In the genomic region with DNA sequence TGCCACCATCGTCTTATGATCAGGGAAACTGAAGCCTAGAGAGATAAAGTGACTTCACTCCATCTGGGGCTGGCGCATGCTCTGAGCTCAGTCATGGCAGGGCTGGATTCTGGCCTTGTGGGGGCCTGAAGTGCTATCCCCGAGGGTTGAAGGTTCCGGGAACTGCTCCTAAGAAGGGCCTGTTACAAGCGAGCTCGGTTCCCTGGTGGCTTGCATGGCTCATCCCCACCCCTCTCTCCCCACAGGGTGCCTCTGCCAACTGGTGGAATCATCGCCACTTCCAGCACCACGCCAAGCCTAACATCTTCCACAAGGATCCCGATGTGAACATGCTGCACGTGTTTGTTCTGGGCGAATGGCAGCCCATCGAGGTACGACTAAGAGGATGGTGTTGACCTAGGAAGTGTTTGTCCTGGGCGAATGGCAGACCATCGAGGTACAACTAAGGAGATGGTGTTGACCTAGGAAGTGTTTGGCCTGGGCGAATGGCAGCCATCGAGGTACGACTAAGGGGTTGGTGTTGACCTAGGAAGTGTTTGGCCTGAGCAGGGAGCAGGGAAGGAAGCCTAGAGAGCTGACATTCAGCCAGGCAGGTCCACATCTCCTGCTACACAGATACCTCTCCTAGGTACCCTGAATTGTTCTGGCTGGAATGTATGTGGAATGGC, we compare ENCODE assay signal across 24 cellular contexts. TPM values are rescaled to one million over a fixed set of nuclear protein-coding genes. Genes with fewer than 3 reads are reported as not detected.
A peak's percentile ranks its signal among the peaks of the same experiment; 100 is the strongest.
DNase-seq lines count a peak whose midpoint lies in the region; ATAC-seq, FAIRE-seq and TF ChIP-seq lines count a peak whose summit lies in the region.
"Had no signal": no experiment of that assay in that cellular context is flagged by ENCODE, and none has a peak within 500 bp of the region (broad histone marks: within the 10 kb centered on the region; RNA-seq: fewer than 3 reads in every experiment).

No MANE protein-coding gene starts in this region.

- CTCF ChIA-PET in IMR-90 (lab: Yijun Ruan, JAX) (no interaction called here), GM12878 (lab: Yijun Ruan, JAX) (interaction anchor here (0.6 to 1.0 kb wide), 3 partner anchors 51 to 497 kb away, joined by 3 read pairs; no protein-coding TSS in a partner anchor)

- intact Hi-C loops in IMR-90 (cut with micrococcal nuclease) (no loop called here), GM12878 (cut with micrococcal nuclease; ENCODE audit: unreplicated experiment) (no loop called here), prostate gland (cut with DNase I) (no loop called here)

- H3K9me3 Mint-ChIP-seq in nephron progenitor cell: no peaks in the 10 kb centered on the region
- H3K9me3 Mint-ChIP-seq: CD4-positive, alpha-beta memory T cell; HFFc6; IgD-negative memory B cell had no signal

- no peaks in the 10 kb centered on the region for H3K79me1 ChIP-seq in IMR-90 (ENCODE audit: low read depth in 1 of 2, low read length in 2 of 2)

- H3K79me2 ChIP-seq in GM12878 (ENCODE audit: control insufficient read depth, insufficient read depth, low read length): no peaks in the 10 kb centered on the region

- H3K27ac Mint-ChIP-seq in nephron progenitor cell: peak overlapping the region; percentile 90
- H3K27ac Mint-ChIP-seq: HFFc6 had no signal

- H3K4me3 Mint-ChIP-seq in nephron progenitor cell: no peak overlapping the region
- H3K4me3 Mint-ChIP-seq: CD4-positive, alpha-beta memory T cell; HFFc6; IgD-negative memory B cell had no signal

- H3K36me3 ChIP-seq in IMR-90 (ENCODE audit: control insufficient read depth, insufficient read depth, low read length) (peaks cover 49% of the 10 kb centered on the region), GM12878 (ENCODE audit: control insufficient read depth in 2 of 2, insufficient read depth in 2 of 2, low read length in 1 of 2) (peaks cover 14 to 41% of the 10 kb centered on the region in 2 experiments), prostate gland (peaks cover 0 to 7% of the 10 kb centered on the region in 2 donors)

- H2BK5ac ChIP-seq in IMR-90 (ENCODE audit: low read depth, low read length, poor library complexity, severe bottlenecking): no peak overlapping the region

- no peak overlapping the region for H2AK5ac ChIP-seq in IMR-90 (ENCODE audit: low read depth, low read length)

- BruUV-seq in IMR-90 (replicated peaks; lab: Mats Ljungman, UMichigan) (no TSS peak), GM12878 (replicated peaks; lab: Mats Ljungman, UMichigan) (TSS peak; percentile 29)

- 0 out of 2 replicates have a peak, but pooled peaks cover 3% of the 10 kb centered on the region for H3K9me1 ChIP-seq in IMR-90 (ENCODE audit: insufficient read depth, low read length)

- H4K91ac ChIP-seq in IMR-90 (ENCODE audit: insufficient read depth, low read depth, low read length): no peak overlapping the region

- H3K4ac ChIP-seq in IMR-90 (ENCODE audit: low read depth, low read length): no peak overlapping the region

- H3K4me3 ChIP-seq in IMR-90 (ENCODE audit: insufficient read depth, low read depth, low read length): no peak overlapping the region
- H3K4me3 ChIP-seq in GM12878: no peak overlapping the region
- H3K4me3 ChIP-seq in prostate gland: no peak overlapping the region
- H3K4me3 ChIP-seq: BLaER1, GM23248 had no signal

- WGBS in IMR-90 (ENCODE audit: extremely low coverage in 2 of 2, insufficient read length in 1 of 2), 2 experiments: 93% methylated on average over 10 of the region's 18 CpGs; no CpG with 5 or more reads in 1 of the 2 experiments
- 87% methylated on average over 18 of the region's 18 CpGs for WGBS in GM12878 (ENCODE audit: insufficient coverage, insufficient replicate concordance, low lambda C conversion rate, missing lambda C conversion rate)
- WGBS in prostate gland: 90% methylated on average over 18 of the region's 18 CpGs

- H2AFZ ChIP-seq in IMR-90 (replicated peaks; ENCODE audit: low read length, poor library complexity): no peak overlapping the region
- H2AFZ ChIP-seq in GM12878 (ENCODE audit: control insufficient read depth, low read depth, low read length): no peak overlapping the region
- H2AFZ ChIP-seq: GM23248 had no signal

- no peak overlapping the region for H2BK15ac ChIP-seq in IMR-90 (ENCODE audit: low read depth, low read length)

- H3K9ac ChIP-seq in IMR-90 (ENCODE audit: low read depth, low read length) (no peak overlapping the region), GM12878 (ENCODE audit: control insufficient read depth, insufficient read depth, low read length) (no peak overlapping the region)
- H3K9ac ChIP-seq: BLaER1, GM23248 had no signal

- H3K14ac ChIP-seq in IMR-90 (replicated peaks; ENCODE audit: low read depth, low read length): no peak overlapping the region

- peaks cover 89% of the 10 kb centered on the region for H3K36me3 Mint-ChIP-seq in nephron progenitor cell (ENCODE audit: low read depth)
- H3K36me3 Mint-ChIP-seq: CD4-positive, alpha-beta memory T cell; IgD-negative memory B cell had no signal

- TF ChIP-seq CTCF in IMR-90 (conservative IDR thresholded peaks at IDR 0.05; ENCODE audit: low read depth, low read length): no peak
- no peak for TF ChIP-seq CTCF in GM12878 (IDR thresholded peaks at IDR 0.05 in 2 of 3, conservative IDR thresholded peaks at IDR 0.05 in 1 of 3; ENCODE audit: control insufficient read depth in 2 of 3, extremely low read depth in 1 of 3, insufficient read depth in 1 of 3, low read depth in 3 of 3, low read length in 3 of 3)
- no peak for TF ChIP-seq CTCF in nephron progenitor cell (IDR thresholded peaks at IDR 0.05)
- no peak for TF ChIP-seq CTCF in prostate gland (IDR thresholded peaks at IDR 0.05)

- no peak overlapping the region for H3K4me2 ChIP-seq in IMR-90 (ENCODE audit: low read depth, low read length)
- no peak overlapping the region for H3K4me2 ChIP-seq in GM12878 (ENCODE audit: control insufficient read depth, insufficient read depth)
- H3K4me2 ChIP-seq: BLaER1 had no signal

- no peak overlapping the region for H2BK20ac ChIP-seq in IMR-90 (ENCODE audit: low read depth, low read length)

- FAIRE-seq in GM12878 (lab: Jason Lieb, UNC): no peak
- FAIRE-seq: GM19239, HTR-8/SVneo had no signal

- DNase-seq in IMR-90: no peak
- no peak for DNase-seq in GM12878 (ENCODE audit: low read depth, low spot score)
- DNase-seq in nephron progenitor cell: no peak
- DNase-seq in prostate gland (ENCODE audit: low spot score): no peak
- no peak for DNase-seq in NCI-H1417 treated with DMSO at 0.1 percent for 48 hours (lab: John Stamatoyannopoulos, UW)
- DNase-seq in stimulated activated naive CD8-positive, alpha-beta T cell treated with anti-CD3 and anti-CD28 coated beads, Interleukin-15, Interleukin-2, amounts not matched to agents 100 U/mL and 50 U/mL, for 24 hours: no peak
- DNase-seq: CD4-positive, alpha-beta memory T cell; GF-D8; GM23248; HFFc6; MM.1S; NCI-H1092; NCI-H146; NCI-H2029 treated with DMSO at 0.1 percent for 48 hours; NCI-H2171; NCI-H526 treated with DMSO at 0.1 percent for 48 hours; SIG-M5 had no signal

- H3K4me1 ChIP-seq in IMR-90 (ENCODE audit: control insufficient read depth, insufficient read depth, low read length) (no peaks in the 10 kb centered on the region), GM12878 (ENCODE audit: control insufficient read depth, insufficient read depth, low read length) (peaks cover 5% of the 10 kb centered on the region; the same call in 1 of the 2 replicates), prostate gland (replicated peaks) (no peaks in the 10 kb centered on the region)

- no peak overlapping the region for H3K18ac ChIP-seq in IMR-90 (ENCODE audit: low read depth, low read length)

- TF ChIP-seq RAD21 in IMR-90 (IDR thresholded peaks at IDR 0.05; ENCODE audit: low read length) (no peak), GM12878 (IDR thresholded peaks at IDR 0.05; ENCODE audit: insufficient read depth, low read depth, low read length) (no peak)

- peak overlapping the region; percentile 45 for H2AK9ac ChIP-seq in IMR-90 (replicated peaks; ENCODE audit: low read depth, low read length, poor library complexity)

- no peaks in the 10 kb centered on the region for H3K27me3 ChIP-seq in IMR-90 (ENCODE audit: control insufficient read depth, insufficient read depth, low read length)
- H3K27me3 ChIP-seq in GM12878 (replicated peaks in 1 of 2; ENCODE audit: control insufficient read depth in 2 of 2, insufficient read depth in 2 of 2, low read length in 1 of 2): no peaks in the 10 kb centered on the region
- no peaks in the 10 kb centered on the region for H3K27me3 ChIP-seq in prostate gland (replicated peaks; ENCODE audit: insufficient read depth)
- H3K27me3 ChIP-seq: BLaER1 had no signal

- no peak overlapping the region for H4K8ac ChIP-seq in IMR-90 (ENCODE audit: low read depth in 2 of 2, low read length in 2 of 2)

- H3K56ac ChIP-seq in IMR-90 (ENCODE audit: extremely low read depth, insufficient read depth, low read length): no peak overlapping the region

- H3K9me3 ChIP-seq in IMR-90 (ENCODE audit: control insufficient read depth, insufficient read depth, low read length): no peaks in the 10 kb centered on the region
- no peaks in the 10 kb centered on the region for H3K9me3 ChIP-seq in GM12878 (replicated peaks; ENCODE audit: control insufficient read depth, insufficient read depth, low read length)
- H3K9me3 ChIP-seq in prostate gland: no peaks in the 10 kb centered on the region
- H3K9me3 ChIP-seq: BLaER1 had no signal

- no peaks in the 10 kb centered on the region for H3K27me3 Mint-ChIP-seq in nephron progenitor cell (ENCODE audit: low read depth, poor library complexity)
- H3K27me3 Mint-ChIP-seq: CD4-positive, alpha-beta memory T cell; IgD-negative memory B cell had no signal

- ATAC-seq in IMR-90 (ENCODE audit: low read depth) (no peak), GM12878 (no peak), GM19395 (IDR thresholded peaks at IDR 0.05; ENCODE audit: unreplicated experiment) (no peak)
- no peak for ATAC-seq in stimulated activated naive CD8-positive, alpha-beta T cell treated with anti-CD3 and anti-CD28 coated beads, Interleukin-15, Interleukin-2, amounts not matched to agents 100 U/mL and 50 U/mL, for 24 hours

- H3K27ac ChIP-seq in IMR-90 (ENCODE audit: insufficient read depth, low read length) (no peak overlapping the region), GM12878 (ENCODE audit: control insufficient read depth, insufficient read depth) (no peak overlapping the region), prostate gland (no peak overlapping the region)
- H3K27ac ChIP-seq: BLaER1, GM23248 had no signal

- H3K4me1 Mint-ChIP-seq in nephron progenitor cell: peaks cover 16% of the 10 kb centered on the region
- H3K4me1 Mint-ChIP-seq: CD4-positive, alpha-beta memory T cell had no signal

- TF ChIP-seq POLR2A in GM19193 (IDR thresholded peaks at IDR 0.05; ENCODE audit: extremely low read depth, insufficient read depth, insufficient read length) (peak; percentile 22), IMR-90 (IDR thresholded peaks at IDR 0.05; ENCODE audit: low read depth, low read length) (no peak), GM12878 (IDR thresholded peaks at IDR 0.05; ENCODE audit: low read depth, low read length) (0 out of 2 replicates have a peak, but pooled peaks have one; percentile 19), prostate gland (IDR thresholded peaks at IDR 0.05) (no peak)

- in situ Hi-C loops in IMR-90 (cut with MboI; ENCODE audit: low sequenced_read_pairs) (no loop called here), GM12878 (cut with MboI) (no loop called here)

- dilution Hi-C loops in IMR-90 (cut with HindIII; ENCODE audit: low sequenced_read_pairs, unreplicated experiment): no loop called here

- H4K5ac ChIP-seq in IMR-90 (ENCODE audit: low read depth, low read length): no peak overlapping the region

- no peak overlapping the region for H3K23ac ChIP-seq in IMR-90 (ENCODE audit: low read depth, low read length)

- H4K20me1 ChIP-seq in IMR-90 (ENCODE audit: insufficient read depth, low read length): 0 out of 2 replicates have a peak, but pooled peaks cover 3% of the 10 kb centered on the region
- H4K20me1 ChIP-seq in GM12878 (ENCODE audit: control insufficient read depth, insufficient read depth): no peaks in the 10 kb centered on the region

- RAD21 ChIA-PET in GM12878 (lab: Charles Lee; ENCODE audit: unreplicated experiment): no interaction called here

- POLR2A ChIA-PET in IMR-90 (lab: Charles Lee; ENCODE audit: unreplicated experiment) (no interaction called here), GM12878 (lab: Charles Lee) (interaction anchor here (1.2 kb wide), 1 partner anchor 33 kb away, joined by 3 read pairs; no protein-coding TSS in a partner anchor)

- TF ChIP-seq EP300 in GM12878 (IDR thresholded peaks at IDR 0.05; ENCODE audit: borderline replicate concordance in 1 of 2, control insufficient read depth in 1 of 2, low read depth in 2 of 2, low read length in 2 of 2): no peak

- H2BK120ac ChIP-seq in IMR-90 (ENCODE audit: low read depth, low read length): no peak overlapping the region

- SMC1A ChIA-PET in GM12878 (lab: Charles Lee; ENCODE audit: uncharacterized antibody, unreplicated experiment): interaction anchor here (1.2 to 1.6 kb wide), 2 partner anchors 13 to 51 kb away, joined by 3 to 8 read pairs; no protein-coding TSS in a partner anchor

RNA-seq across cellular contexts. Expression of a gene that starts 19.9 kb away (rescaled TPM):
- 31.9 and 33.3 TPM in 2 replicates for total RNA-seq in IMR-90 (2012; rRNA removed)
- 88.4 and 98.4 TPM in 2 replicates for polyA plus RNA-seq in IMR-90 (2012; rRNA removed)
- 45.4 and 87.9 TPM in 2 replicates for polyA plus RNA-seq in IMR-90 (2012; cell fraction: cytosol; rRNA removed)
- polyA plus RNA-seq in IMR-90 (2012; cell fraction: nucleus; rRNA removed; ENCODE audit: low replicate concordance): 69.4 and 94.9 TPM in 2 replicates
- total RNA-seq in GM12878 (2013; cell fraction: nucleolus; rRNA removed): 213 and 225 TPM in 2 replicates
- 156 and 158 TPM in 2 replicates for total RNA-seq in GM12878 (2014; rRNA removed)
- 142 and 152 TPM in 2 replicates for total RNA-seq in GM12878 (2014; rRNA removed; fragmentation: Illumina TruSeq; extraction: Trizol)
- total RNA-seq in GM12878 (2021): 294 and 315 TPM in 2 replicates
- polyA plus RNA-seq in GM12878 (2011; ENCODE audit: low read depth): 88.1 TPM
- polyA plus RNA-seq in GM12878 (2011; rRNA removed): 165 and 313 TPM in 2 replicates
- polyA plus RNA-seq in GM12878 (2011; cell fraction: cytosol; rRNA removed): 385 and 386 TPM in 2 replicates
- 355 and 386 TPM in 2 replicates for polyA plus RNA-seq in GM12878 (2011; cell fraction: nucleus; rRNA removed)
- polyA plus RNA-seq in GM12878 (2012): 145 and 173 TPM in 2 replicates
- polyA plus RNA-seq in GM12878 (2014; fragmentation: Illumina TruSeq; extraction: Trizol): 312 and 333 TPM in 2 replicates
- 1 to 10 TPM; 3.3 to 6.4 TPM for polyA plus RNA-seq in GM12878 (2014; fragmentation: Nextera tagmentation; extraction: Ambion mirVana)
- polyA plus RNA-seq in GM12878 (2014; rRNA removed): 188 and 204 TPM in 2 replicates
- polyA plus RNA-seq in GM12878 (2016; fragmentation: Nextera tagmentation; extraction: Ambion mirVana): 10 to 100 TPM; 92.1 to 92.7 TPM
- polyA minus RNA-seq in GM12878 (2011; rRNA and poly(A)+ RNA removed): 615 and 704 TPM in 2 replicates
- polyA minus RNA-seq in GM12878 (2011; cell fraction: cytosol; rRNA and poly(A)+ RNA removed): 158 and 174 TPM in 2 replicates
- polyA minus RNA-seq in GM12878 (2011; cell fraction: nucleus; rRNA and poly(A)+ RNA removed): 88.4 and 155 TPM in 2 replicates
- 100 to 1,000 TPM in 1 of 2 donors, 10 to 100 TPM in 1; 67.5 to 213 TPM for total RNA-seq in prostate gland

RNA-seq across cellular contexts. Expression of a gene that starts 31.2 kb away (rescaled TPM):
- total RNA-seq in IMR-90 (2012; rRNA removed) (16.3 and 16.9 TPM in 2 replicates), GM12878 (2014; rRNA removed) (38.9 and 44.1 TPM in 2 replicates), GM12878 (2014; rRNA removed; fragmentation: Illumina TruSeq; extraction: Trizol) (37.5 and 42.3 TPM in 2 replicates), GM12878 (2021) (45.5 and 49.2 TPM in 2 replicates), prostate gland (10 to 100 TPM; 15.0 to 38.7 TPM)
- polyA plus RNA-seq in IMR-90 (2012; rRNA removed) (17.6 and 18.4 TPM in 2 replicates), GM12878 (2011; rRNA removed) (69.1 and 73.9 TPM in 2 replicates), GM12878 (2014; fragmentation: Illumina TruSeq; extraction: Trizol) (39.1 and 47.2 TPM in 2 replicates), GM12878 (2014; fragmentation: Nextera tagmentation; extraction: Ambion mirVana) (10 to 100 TPM in 1 of 2 experiments, 1 to 10 TPM in 1; 8.8 to 14.6 TPM), GM12878 (2014; rRNA removed) (32.7 and 34.6 TPM in 2 replicates), GM12878 (2016; fragmentation: Nextera tagmentation; extraction: Ambion mirVana) (10 to 100 TPM; 47.7 to 49.5 TPM)
- 15.8 and 19.2 TPM in 2 replicates for polyA plus RNA-seq in IMR-90 (2012; cell fraction: cytosol; rRNA removed)
- 29.9 and 31.1 TPM in 2 replicates for polyA plus RNA-seq in IMR-90 (2012; cell fraction: nucleus; rRNA removed; ENCODE audit: low replicate concordance)
- 70.4 and 77.9 TPM in 2 replicates for total RNA-seq in GM12878 (2013; cell fraction: nucleolus; rRNA removed)
- polyA plus RNA-seq in GM12878 (2011; ENCODE audit: low read depth): 9.2 TPM
- 58.3 and 63.7 TPM in 2 replicates for polyA plus RNA-seq in GM12878 (2011; cell fraction: cytosol; rRNA removed)
- polyA plus RNA-seq in GM12878 (2011; cell fraction: nucleus; rRNA removed): 41.9 and 45.9 TPM in 2 replicates
- polyA plus RNA-seq in GM12878 (2012): 13.8 and 20.9 TPM in 2 replicates
- polyA minus RNA-seq in GM12878 (2011; rRNA and poly(A)+ RNA removed): 79.7 and 106 TPM in 2 replicates
- 32.2 and 57.0 TPM in 2 replicates for polyA minus RNA-seq in GM12878 (2011; cell fraction: cytosol; rRNA and poly(A)+ RNA removed)
- 33.6 and 63.5 TPM in 2 replicates for polyA minus RNA-seq in GM12878 (2011; cell fraction: nucleus; rRNA and poly(A)+ RNA removed)
- total RNA-seq: OCI-LY7 had no signal

RNA-seq across cellular contexts. Expression of a gene that starts 43.3 kb away (rescaled TPM):
- total RNA-seq in IMR-90 (2012; rRNA removed): 38.0 and 54.5 TPM in 2 replicates
- 110 and 147 TPM in 2 replicates for polyA plus RNA-seq in IMR-90 (2012; rRNA removed)
- polyA plus RNA-seq in IMR-90 (2012; cell fraction: cytosol; rRNA removed): 34.0 and 101 TPM in 2 replicates
- polyA plus RNA-seq in IMR-90 (2012; cell fraction: nucleus; rRNA removed; ENCODE audit: low replicate concordance): 556 and 1,224 TPM in 2 replicates
- 30.8 and 34.8 TPM in 2 replicates for total RNA-seq in GM12878 (2013; cell fraction: nucleolus; rRNA removed)
- total RNA-seq in GM12878 (2014; rRNA removed): 7.2 and 9.3 TPM in 2 replicates
- total RNA-seq in GM12878 (2014; rRNA removed; fragmentation: Illumina TruSeq; extraction: Trizol): 2.3 and 3.2 TPM in 2 replicates
- 5.7 and 7.7 TPM in 2 replicates for total RNA-seq in GM12878 (2021)
- polyA plus RNA-seq in GM12878 (2011; ENCODE audit: low read depth): 2.6 TPM
- polyA plus RNA-seq in GM12878 (2011; rRNA removed): 3.9 and 7.5 TPM in 2 replicates
- polyA plus RNA-seq in GM12878 (2011; cell fraction: cytosol; rRNA removed): 8.7 and 13.3 TPM in 2 replicates
- polyA plus RNA-seq in GM12878 (2011; cell fraction: nucleus; rRNA removed): 80.2 and 98.8 TPM in 2 replicates
- 6.8 and 7.1 TPM in 2 replicates for polyA plus RNA-seq in GM12878 (2012)
- polyA plus RNA-seq in GM12878 (2014; fragmentation: Illumina TruSeq; extraction: Trizol): 2.3 and 4.2 TPM in 2 replicates
- under 1 TPM; 0.23 to 0.44 TPM for polyA plus RNA-seq in GM12878 (2014; fragmentation: Nextera tagmentation; extraction: Ambion mirVana)
- 6.8 and 8.1 TPM in 2 replicates for polyA plus RNA-seq in GM12878 (2014; rRNA removed)
- 1 to 10 TPM; 1.4 to 4.2 TPM for polyA plus RNA-seq in GM12878 (2016; fragmentation: Nextera tagmentation; extraction: Ambion mirVana)
- 4.1 and 9.9 TPM in 2 replicates for polyA minus RNA-seq in GM12878 (2011; rRNA and poly(A)+ RNA removed)
- polyA minus RNA-seq in GM12878 (2011; cell fraction: cytosol; rRNA and poly(A)+ RNA removed): 4.9 and 6.8 TPM in 2 replicates
- polyA minus RNA-seq in GM12878 (2011; cell fraction: nucleus; rRNA and poly(A)+ RNA removed): 6.8 and 9.2 TPM in 2 replicates
- 10 to 100 TPM; 18.5 to 74.9 TPM for total RNA-seq in prostate gland

RNA-seq across cellular contexts. Expression of a gene that starts 55.3 kb away (rescaled TPM):
- 41.9 and 43.9 TPM in 2 replicates for total RNA-seq in IMR-90 (2012; rRNA removed)
- 21.3 and 23.0 TPM in 2 replicates for polyA plus RNA-seq in IMR-90 (2012; rRNA removed)
- polyA plus RNA-seq in IMR-90 (2012; cell fraction: cytosol; rRNA removed): 15.5 and 18.0 TPM in 2 replicates
- polyA plus RNA-seq in IMR-90 (2012; cell fraction: nucleus; rRNA removed; ENCODE audit: low replicate concordance): 6.4 and 7.0 TPM in 2 replicates
- 16.7 and 19.0 TPM in 2 replicates for total RNA-seq in GM12878 (2013; cell fraction: nucleolus; rRNA removed)
- 136 TPM in 2 replicates for total RNA-seq in GM12878 (2014; rRNA removed)
- 117 and 135 TPM in 2 replicates for total RNA-seq in GM12878 (2014; rRNA removed; fragmentation: Illumina TruSeq; extraction: Trizol)
- total RNA-seq in GM12878 (2021): 127 and 129 TPM in 2 replicates
- polyA plus RNA-seq in GM12878 (2011; ENCODE audit: low read depth): 42.9 TPM
- 94.3 and 94.4 TPM in 2 replicates for polyA plus RNA-seq in GM12878 (2011; rRNA removed)
- 79.0 and 88.7 TPM in 2 replicates for polyA plus RNA-seq in GM12878 (2011; cell fraction: cytosol; rRNA removed)
- polyA plus RNA-seq in GM12878 (2011; cell fraction: nucleus; rRNA removed): 24.1 and 39.1 TPM in 2 replicates
- 51.3 and 51.6 TPM in 2 replicates for polyA plus RNA-seq in GM12878 (2012)
- polyA plus RNA-seq in GM12878 (2014; fragmentation: Illumina TruSeq; extraction: Trizol): 92.7 and 120 TPM in 2 replicates
- 10 to 100 TPM; 54.8 to 99.9 TPM for polyA plus RNA-seq in GM12878 (2014; fragmentation: Nextera tagmentation; extraction: Ambion mirVana)
- polyA plus RNA-seq in GM12878 (2014; rRNA removed): 110 and 130 TPM in 2 replicates
- 100 to 1,000 TPM; 281 to 282 TPM for polyA plus RNA-seq in GM12878 (2016; fragmentation: Nextera tagmentation; extraction: Ambion mirVana)
- 78.7 and 79.0 TPM in 2 replicates for polyA minus RNA-seq in GM12878 (2011; rRNA and poly(A)+ RNA removed)
- 31.3 and 34.8 TPM in 2 replicates for polyA minus RNA-seq in GM12878 (2011; cell fraction: cytosol; rRNA and poly(A)+ RNA removed)
- polyA minus RNA-seq in GM12878 (2011; cell fraction: nucleus; rRNA and poly(A)+ RNA removed): 19.6 and 36.2 TPM in 2 replicates
- 10 to 100 TPM; 12.8 to 18.4 TPM for total RNA-seq in prostate gland

RNA-seq across cellular contexts. Expression of a gene that starts 55.6 kb away (rescaled TPM):
- total RNA-seq in IMR-90 (2012; rRNA removed): 70.0 and 107 TPM in 2 replicates
- 280 and 290 TPM in 2 replicates for polyA plus RNA-seq in IMR-90 (2012; rRNA removed)
- polyA plus RNA-seq in IMR-90 (2012; cell fraction: cytosol; rRNA removed): 196 and 200 TPM in 2 replicates
- 40.4 and 104 TPM in 2 replicates for polyA plus RNA-seq in IMR-90 (2012; cell fraction: nucleus; rRNA removed; ENCODE audit: low replicate concordance)
- total RNA-seq in GM12878 (2013; cell fraction: nucleolus; rRNA removed): 43.6 and 56.9 TPM in 2 replicates
- 233 and 251 TPM in 2 replicates for total RNA-seq in GM12878 (2014; rRNA removed)
- total RNA-seq in GM12878 (2014; rRNA removed; fragmentation: Illumina TruSeq; extraction: Trizol): 202 and 218 TPM in 2 replicates
- total RNA-seq in GM12878 (2021): 157 and 160 TPM in 2 replicates
- 130 TPM for polyA plus RNA-seq in GM12878 (2011; ENCODE audit: low read depth)
- polyA plus RNA-seq in GM12878 (2011; rRNA removed): 373 and 532 TPM in 2 replicates
- polyA plus RNA-seq in GM12878 (2011; cell fraction: cytosol; rRNA removed): 536 and 608 TPM in 2 replicates
- 121 and 202 TPM in 2 replicates for polyA plus RNA-seq in GM12878 (2011; cell fraction: nucleus; rRNA removed)
- polyA plus RNA-seq in GM12878 (2012): 400 and 645 TPM in 2 replicates
- 167 and 194 TPM in 2 replicates for polyA plus RNA-seq in GM12878 (2014; fragmentation: Illumina TruSeq; extraction: Trizol)
- polyA plus RNA-seq in GM12878 (2014; fragmentation: Nextera tagmentation; extraction: Ambion mirVana): 100 to 1,000 TPM; 800 to 840 TPM
- 252 and 261 TPM in 2 replicates for polyA plus RNA-seq in GM12878 (2014; rRNA removed)
- 100 to 1,000 TPM; 390 to 393 TPM for polyA plus RNA-seq in GM12878 (2016; fragmentation: Nextera tagmentation; extraction: Ambion mirVana)
- polyA minus RNA-seq in GM12878 (2011; rRNA and poly(A)+ RNA removed): 208 and 236 TPM in 2 replicates
- polyA minus RNA-seq in GM12878 (2011; cell fraction: cytosol; rRNA and poly(A)+ RNA removed): 78.8 and 105 TPM in 2 replicates
- 58.0 and 65.3 TPM in 2 replicates for polyA minus RNA-seq in GM12878 (2011; cell fraction: nucleus; rRNA and poly(A)+ RNA removed)
- 10 to 100 TPM; 34.8 to 82.9 TPM for total RNA-seq in prostate gland

Comparison
In these comparisons a context has a peak if more than half of its experiments do, and no peak if none do; other contexts are left out.
1. POLR2A ChIP-seq: peak in GM19193 (single experiment) and GM12878 (single experiment); none in IMR-90 (single experiment) and prostate gland (single experiment).